12 cellular contexts compared by ENCODE assay signal in genomic region chr2:184444217-184444616, GRCh38.
A peak's percentile ranks its signal among the peaks of the same experiment; 100 is the strongest.
DNase-seq lines count a peak whose midpoint lies in the region; ATAC-seq and TF ChIP-seq lines count a peak whose summit lies in the region.
"Had no signal": no experiment of that assay in that cellular context is flagged by ENCODE, and none has a peak within 500 bp of the region (broad histone marks: within the 10 kb centered on the region; RNA-seq: fewer than 3 reads in every experiment).

No MANE protein-coding gene starts in this region.

- intact Hi-C loops in aorta (cut with DNase I): no loop called here
- intact Hi-C loops in adrenal gland (cut with DNase I): no loop called here

- H3K27ac ChIP-seq in aorta (ENCODE audit: low read depth in 1 of 2, low read length in 2 of 2) (no peak overlapping the region), adrenal gland (no peak overlapping the region)
- H3K27ac ChIP-seq: BLaER1 treated with 17β-estradiol and CSF1 and Interleukin-3, amounts not matched to agents 10 nM and 100 nM had no signal

- no peak overlapping the region for H3K4me3 Mint-ChIP-seq in WTC11
- H3K4me3 Mint-ChIP-seq: immature natural killer cell had no signal

- WGBS in aorta, 2 donors: 43 to 61% methylated on average over 2 of the region's 2 CpGs
- 35 to 45% (median 42%) methylated on average over 2 of the region's 2 CpGs for WGBS in adrenal gland, 4 donors

- DNase-seq in GM12864 (ENCODE audit: low read depth) (peak; percentile 72), NCI-H2171 (lab: John Stamatoyannopoulos, UW) (peak; percentile 76), aorta (no peak), WTC11 (ENCODE audit: low spot score) (no peak), NCI-H345 treated with DMSO at 0.1 percent for 48 hours (lab: John Stamatoyannopoulos, UW; ENCODE audit: unreplicated experiment) (no peak), adrenal gland (no peak)
- DNase-seq: effector CD8-positive, alpha-beta T cell; immature natural killer cell; NCI-H1048 had no signal

- no peaks in the 10 kb centered on the region for H3K9me3 ChIP-seq in aorta (ENCODE audit: control insufficient read depth, low read length)
- H3K9me3 ChIP-seq in adrenal gland (replicated peaks in 1 of 3): no peaks in the 10 kb centered on the region
- H3K9me3 ChIP-seq: BLaER1 treated with 17β-estradiol and CSF1 and Interleukin-3, amounts not matched to agents 10 nM and 100 nM had no signal

- H3K4me1 ChIP-seq in aorta (ENCODE audit: control insufficient read depth in 1 of 2, insufficient read depth in 2 of 2, low read length in 2 of 2) (no peaks in the 10 kb centered on the region), adrenal gland (replicated peaks in 1 of 2) (no peaks in the 10 kb centered on the region)
- H3K4me1 ChIP-seq: BLaER1 treated with 17β-estradiol and CSF1 and Interleukin-3, amounts not matched to agents 10 nM and 100 nM had no signal

- TF ChIP-seq CTCF in GM12864 (IDR thresholded peaks at IDR 0.05; ENCODE audit: low read depth, low read length, missing control alignments) (no peak), WTC11 (IDR thresholded peaks at IDR 0.05) (no peak), adrenal gland (IDR thresholded peaks at IDR 0.05) (no peak)

- no peaks in the 10 kb centered on the region for H3K4me1 Mint-ChIP-seq in WTC11
- H3K4me1 Mint-ChIP-seq: immature natural killer cell had no signal

- H3K36me3 ChIP-seq in aorta (ENCODE audit: control insufficient read depth in 1 of 2, insufficient read depth in 2 of 2, low read length in 1 of 2): no peaks in the 10 kb centered on the region
- no peaks in the 10 kb centered on the region for H3K36me3 ChIP-seq in adrenal gland (replicated peaks in 1 of 2)
- H3K36me3 ChIP-seq: BLaER1 treated with 17β-estradiol and CSF1 and Interleukin-3, amounts not matched to agents 10 nM and 100 nM had no signal

- H3K4me3 ChIP-seq in GM12864 (ENCODE audit: low read depth, low read length): no peak overlapping the region
- H3K4me3 ChIP-seq in aorta (ENCODE audit: low read length in 2 of 2): no peak overlapping the region
- H3K4me3 ChIP-seq in adrenal gland: no peak overlapping the region
- H3K4me3 ChIP-seq: BLaER1 treated with 17β-estradiol and CSF1 and Interleukin-3, amounts not matched to agents 10 nM and 100 nM had no signal

- CTCF ChIA-PET in WTC11 (lab: Charles Lee): no interaction called here

- no peaks in the 10 kb centered on the region for H3K9me3 Mint-ChIP-seq in WTC11

- H3K27ac Mint-ChIP-seq in WTC11: no peak overlapping the region
- H3K27ac Mint-ChIP-seq: immature natural killer cell had no signal

- no peaks in the 10 kb centered on the region for H3K36me3 Mint-ChIP-seq in WTC11
- H3K36me3 Mint-ChIP-seq: immature natural killer cell had no signal

- TF ChIP-seq POLR2A in adrenal gland (IDR thresholded peaks at IDR 0.05): no peak

- H3K27me3 ChIP-seq in aorta (ENCODE audit: control insufficient read depth in 1 of 2, insufficient read depth in 2 of 2, low read length in 1 of 2) (no peaks in the 10 kb centered on the region), adrenal gland (no peaks in the 10 kb centered on the region)
- H3K27me3 ChIP-seq: BLaER1 treated with 17β-estradiol and CSF1 and Interleukin-3, amounts not matched to agents 10 nM and 100 nM had no signal

- ATAC-seq in GM19455 (IDR thresholded peaks at IDR 0.05; ENCODE audit: unreplicated experiment) (peak; percentile 99), HG02981 (IDR thresholded peaks at IDR 0.05; ENCODE audit: unreplicated experiment) (peak; percentile 93), aorta (ENCODE audit: low FRiP score) (no peak), WTC11 (no peak)

- no peaks in the 10 kb centered on the region for H3K27me3 Mint-ChIP-seq in WTC11 (ENCODE audit: low read depth)

- POLR2A ChIA-PET in WTC11 (lab: Charles Lee): no interaction called here

TF ChIP-seq in WTC11, 78 proteins besides CTCF, POLR2A, EP300 and RAD21 (continues in another document):
- TF ChIP-seq, protein P1, sequence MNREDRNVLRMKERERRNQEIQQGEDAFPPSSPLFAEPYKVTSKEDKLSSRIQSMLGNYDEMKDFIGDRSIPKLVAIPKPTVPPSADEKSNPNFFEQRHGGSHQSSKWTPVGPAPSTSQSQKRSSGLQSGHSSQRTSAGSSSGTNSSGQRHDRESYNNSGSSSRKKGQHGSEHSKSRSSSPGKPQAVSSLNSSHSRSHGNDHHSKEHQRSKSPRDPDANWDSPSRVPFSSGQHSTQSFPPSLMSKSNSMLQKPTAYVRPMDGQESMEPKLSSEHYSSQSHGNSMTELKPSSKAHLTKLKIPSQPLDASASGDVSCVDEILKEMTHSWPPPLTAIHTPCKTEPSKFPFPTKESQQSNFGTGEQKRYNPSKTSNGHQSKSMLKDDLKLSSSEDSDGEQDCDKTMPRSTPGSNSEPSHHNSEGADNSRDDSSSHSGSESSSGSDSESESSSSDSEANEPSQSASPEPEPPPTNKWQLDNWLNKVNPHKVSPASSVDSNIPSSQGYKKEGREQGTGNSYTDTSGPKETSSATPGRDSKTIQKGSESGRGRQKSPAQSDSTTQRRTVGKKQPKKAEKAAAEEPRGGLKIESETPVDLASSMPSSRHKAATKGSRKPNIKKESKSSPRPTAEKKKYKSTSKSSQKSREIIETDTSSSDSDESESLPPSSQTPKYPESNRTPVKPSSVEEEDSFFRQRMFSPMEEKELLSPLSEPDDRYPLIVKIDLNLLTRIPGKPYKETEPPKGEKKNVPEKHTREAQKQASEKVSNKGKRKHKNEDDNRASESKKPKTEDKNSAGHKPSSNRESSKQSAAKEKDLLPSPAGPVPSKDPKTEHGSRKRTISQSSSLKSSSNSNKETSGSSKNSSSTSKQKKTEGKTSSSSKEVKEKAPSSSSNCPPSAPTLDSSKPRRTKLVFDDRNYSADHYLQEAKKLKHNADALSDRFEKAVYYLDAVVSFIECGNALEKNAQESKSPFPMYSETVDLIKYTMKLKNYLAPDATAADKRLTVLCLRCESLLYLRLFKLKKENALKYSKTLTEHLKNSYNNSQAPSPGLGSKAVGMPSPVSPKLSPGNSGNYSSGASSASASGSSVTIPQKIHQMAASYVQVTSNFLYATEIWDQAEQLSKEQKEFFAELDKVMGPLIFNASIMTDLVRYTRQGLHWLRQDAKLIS (CRISPR knock-in tag; IDR thresholded peaks at IDR 0.05; ENCODE audit: borderline replicate concordance): no peak
- TF ChIP-seq USF2 (CRISPR knock-in tag; IDR thresholded peaks at IDR 0.05): no peak
- TF ChIP-seq FOXK1 (CRISPR knock-in tag; IDR thresholded peaks at IDR 0.05): no peak
- TF ChIP-seq GABPB1 (CRISPR knock-in tag; IDR thresholded peaks at IDR 0.05): no peak
- no peak for TF ChIP-seq EMX1 (CRISPR knock-in tag; IDR thresholded peaks at IDR 0.05)
- TF ChIP-seq ZNF281 (CRISPR knock-in tag; IDR thresholded peaks at IDR 0.05): no peak
- no peak for TF ChIP-seq CDX4 (CRISPR knock-in tag; IDR thresholded peaks at IDR 0.05; ENCODE audit: borderline replicate concordance)
- no peak for TF ChIP-seq ZNF121 (CRISPR knock-in tag; IDR thresholded peaks at IDR 0.05)
- TF ChIP-seq JAZF1 (CRISPR knock-in tag; IDR thresholded peaks at IDR 0.05): no peak
- no peak for TF ChIP-seq PREB (CRISPR knock-in tag; IDR thresholded peaks at IDR 0.05; ENCODE audit: borderline replicate concordance)

Comparison
In these comparisons a context has a peak if more than half of its experiments do, and no peak if none do; other contexts are left out.
1. DNase-seq: peak in GM12864 (single experiment) and NCI-H2171 (single experiment); none in aorta (0 of 2), WTC11 (single experiment), NCI-H345 treated with DMSO at 0.1 percent for 48 hours (single experiment) and adrenal gland (0 of 7).
2. ATAC-seq: peak in GM19455 (single experiment) and HG02981 (single experiment); none in aorta (single experiment) and WTC11 (single experiment).